In genomic region chr17:19017804-19018599, GRCh38 we compare ENCODE assay signal across 33 cellular contexts. TPM values are rescaled to one million over a fixed set of nuclear protein-coding genes. Genes with fewer than 3 reads are reported as not detected.
A peak's percentile ranks its signal among the peaks of the same experiment; 100 is the strongest.
DNase-seq lines count a peak whose midpoint lies in the region; ATAC-seq and TF ChIP-seq lines count a peak whose summit lies in the region.
"Had no signal": no experiment of that assay in that cellular context is flagged by ENCODE, and none has a peak within 500 bp of the region (broad histone marks: within the 10 kb centered on the region; RNA-seq: fewer than 3 reads in every experiment).

No MANE protein-coding gene starts in this region.

- H2BK120ac ChIP-seq in IMR-90 (ENCODE audit: low read depth, low read length) = no peak overlapping the region
- H2BK120ac ChIP-seq in neuronal stem cell (ENCODE audit: low read depth, low read length) = peak overlapping the region; percentile 72

- H4K91ac ChIP-seq in IMR-90 (ENCODE audit: insufficient read depth, low read depth, low read length) = no peak overlapping the region
- H4K91ac ChIP-seq in neuronal stem cell (ENCODE audit: low read depth, low read length, poor library complexity) = no peak overlapping the region

- peaks cover 13% of the 10 kb centered on the region for H3K4me1 Mint-ChIP-seq in CD8-positive, alpha-beta T cell (ENCODE audit: low read depth)

- H2AK5ac ChIP-seq in IMR-90 (ENCODE audit: low read depth, low read length) (no peak overlapping the region; the same call in 1 of the 2 replicates), neuronal stem cell (ENCODE audit: low read depth, low read length) (peak overlapping the region; percentile 99)

- H2BK12ac ChIP-seq in neuronal stem cell (ENCODE audit: low read length) = peak overlapping the region; percentile 58

- in situ Hi-C loops in IMR-90 (cut with MboI; ENCODE audit: low sequenced_read_pairs) = no loop called here

- no peaks in the 10 kb centered on the region for H3K79me1 ChIP-seq in IMR-90 (ENCODE audit: low read depth in 1 of 2, low read length in 2 of 2)
- H3K79me1 ChIP-seq in neuronal stem cell (ENCODE audit: low read depth, low read length) = peaks cover 2% of the 10 kb centered on the region

- H2AK9ac ChIP-seq in IMR-90 (replicated peaks; ENCODE audit: low read depth, low read length, poor library complexity) = no peak overlapping the region

- H3K23ac ChIP-seq in IMR-90 (ENCODE audit: low read depth, low read length) = no peak overlapping the region
- H3K23ac ChIP-seq in neuronal stem cell (ENCODE audit: low read depth, low read length, poor library complexity) = peak overlapping the region; percentile 73

- no peak overlapping the region for H3K4me2 ChIP-seq in IMR-90 (ENCODE audit: low read depth, low read length)
- no peak overlapping the region for H3K4me2 ChIP-seq in neuronal stem cell (ENCODE audit: insufficient read depth, low read length, poor library complexity, severe bottlenecking)
- H3K4me2 ChIP-seq: hepatocyte had no signal

- H3K4me3 Mint-ChIP-seq in CD8-positive, alpha-beta T cell = no peak overlapping the region
- H3K4me3 Mint-ChIP-seq: activated CD4-positive, alpha-beta memory T cell treated with anti-CD3 and anti-CD28 coated beads for 36 hours; activated naive CD8-positive, alpha-beta T cell; dendritic cell treated with granulocyte-macrophage colony-stimulating factor and Interleukin-4, amounts not matched to agents 40 ng/mL and 50 ng/mL, for 4 days; endodermal cell; nephron progenitor cell had no signal

- H3K14ac ChIP-seq in IMR-90 (replicated peaks; ENCODE audit: low read depth, low read length) (no peak overlapping the region), neuronal stem cell (ENCODE audit: low read length) (peak overlapping the region; percentile 56)

- POLR2A ChIA-PET in CD8-positive, alpha-beta T cell (lab: Charles Lee) = interaction anchor here (0.6 to 1.2 kb wide), 2 partner anchors 58 to 123 kb away, joined by 3 to 4 read pairs; no protein-coding TSS in a partner anchor
- POLR2A ChIA-PET in IMR-90 (lab: Charles Lee; ENCODE audit: unreplicated experiment) = no interaction called here

- peaks cover 3% of the 10 kb centered on the region for H3K4me1 ChIP-seq in CD8-positive, alpha-beta T cell (ENCODE audit: insufficient read depth, low read length)
- H3K4me1 ChIP-seq in IMR-90 (ENCODE audit: control insufficient read depth, insufficient read depth, low read length) = no peaks in the 10 kb centered on the region
- peaks cover 0 to 8% of the 10 kb centered on the region in 2 donors for H3K4me1 ChIP-seq in neuronal stem cell (ENCODE audit: control insufficient read depth in 2 of 2, insufficient read depth in 1 of 2, low read depth in 1 of 2, low read length in 2 of 2)
- H3K4me1 ChIP-seq: Peyer's patch, sigmoid colon, SJSA1, testis had no signal

- TF ChIP-seq CTCF in CD8-positive, alpha-beta T cell (IDR thresholded peaks at IDR 0.05) = no peak
- TF ChIP-seq CTCF in IMR-90 (conservative IDR thresholded peaks at IDR 0.05; ENCODE audit: low read depth, low read length) = no peak

- H4K8ac ChIP-seq in IMR-90 (ENCODE audit: low read depth in 2 of 2, low read length in 2 of 2) (no peak overlapping the region), neuronal stem cell (ENCODE audit: low read depth, low read length) (peak overlapping the region; percentile 23)

- intact Hi-C loops in CD8-positive, alpha-beta T cell (cut with DNase I, micrococcal nuclease) = loop anchor here in 1 of 2 experiments (5.0 kb wide), 1 partner anchor 41 kb away; no protein-coding TSS in a partner anchor
- intact Hi-C loops in IMR-90 (cut with micrococcal nuclease) (no loop called here), left cardiac atrium (cut with DNase I) (no loop called here), head of caudate nucleus (cut with DNase I) (no loop called here)

- H3K36me3 Mint-ChIP-seq in CD8-positive, alpha-beta T cell = peaks cover 33% of the 10 kb centered on the region
- H3K36me3 Mint-ChIP-seq: activated naive CD8-positive, alpha-beta T cell had no signal

- no peak overlapping the region for H3K56ac ChIP-seq in IMR-90 (ENCODE audit: extremely low read depth, insufficient read depth, low read length)

- no peak for TF ChIP-seq POLR2A in IMR-90 (IDR thresholded peaks at IDR 0.05; ENCODE audit: low read depth, low read length)

- H3K27me3 ChIP-seq in CD8-positive, alpha-beta T cell (ENCODE audit: insufficient read depth, low read length) = no peaks in the 10 kb centered on the region
- H3K27me3 ChIP-seq in IMR-90 (ENCODE audit: control insufficient read depth, insufficient read depth, low read length) (no peaks in the 10 kb centered on the region; the same call in 1 of the 2 replicates), neuronal stem cell (ENCODE audit: control insufficient read depth in 3 of 3, insufficient read depth in 3 of 3, low read depth in 1 of 3, low read length in 3 of 3) (peaks cover 0 to 9% (median 0%) of the 10 kb centered on the region in 3 experiments)
- H3K27me3 ChIP-seq: hepatocyte, Peyer's patch, sigmoid colon, SJSA1, testis, vagina had no signal

- TF ChIP-seq RAD21 in IMR-90 (IDR thresholded peaks at IDR 0.05; ENCODE audit: low read length) = no peak

- H3K4ac ChIP-seq in IMR-90 (ENCODE audit: low read depth, low read length) (no peak overlapping the region), neuronal stem cell (ENCODE audit: low read length) (no peak overlapping the region)

- H3K9ac ChIP-seq in IMR-90 (ENCODE audit: low read depth, low read length) (no peak overlapping the region), neuronal stem cell (ENCODE audit: low read depth, low read length, poor library complexity) (no peak overlapping the region)

- H3K27ac Mint-ChIP-seq in CD8-positive, alpha-beta T cell = peak overlapping the region; percentile 60
- H3K27ac Mint-ChIP-seq: activated CD4-positive, alpha-beta memory T cell treated with anti-CD3 and anti-CD28 coated beads for 36 hours; activated T-helper 2 cell treated with anti-CD3 and anti-CD28 coated beads, Interferon-gamma antibody, Interleukin-2, Interleukin-4, amounts not matched to agents 10 μg/mL and 5 μg/mL and 100 μg/mL, durations not matched to agents 14 hours and 24 hours and 36 hours; dendritic cell treated with granulocyte-macrophage colony-stimulating factor and Interleukin-4, amounts not matched to agents 40 ng/mL and 50 ng/mL, for 4 days; nephron progenitor cell had no signal

- no peak overlapping the region for H4K5ac ChIP-seq in IMR-90 (ENCODE audit: low read depth, low read length)

- no peaks in the 10 kb centered on the region for H3K9me3 Mint-ChIP-seq in CD8-positive, alpha-beta T cell
- H3K9me3 Mint-ChIP-seq: activated CD4-positive, alpha-beta memory T cell treated with anti-CD3 and anti-CD28 coated beads for 36 hours; activated T-helper 2 cell treated with anti-CD3 and anti-CD28 coated beads, Interferon-gamma antibody, Interleukin-2, Interleukin-4, amounts not matched to agents 10 μg/mL and 5 μg/mL and 100 μg/mL, durations not matched to agents 14 hours and 24 hours and 36 hours; dendritic cell treated with granulocyte-macrophage colony-stimulating factor and Interleukin-4, amounts not matched to agents 40 ng/mL and 50 ng/mL, for 4 days; endodermal cell; nephron progenitor cell had no signal

- no peaks in the 10 kb centered on the region for H3K9me3 ChIP-seq in CD8-positive, alpha-beta T cell (ENCODE audit: low read length)
- no peaks in the 10 kb centered on the region for H3K9me3 ChIP-seq in IMR-90 (ENCODE audit: control insufficient read depth, insufficient read depth, low read length)
- no peaks in the 10 kb centered on the region for H3K9me3 ChIP-seq in neuronal stem cell (replicated peaks in 1 of 2; ENCODE audit: control insufficient read depth in 2 of 2, insufficient read depth in 1 of 2, low read depth in 1 of 2, low read length in 2 of 2)
- H3K9me3 ChIP-seq: Peyer's patch, sigmoid colon, SJSA1, testis, vagina had no signal

- no peak overlapping the region for H3K18ac ChIP-seq in IMR-90 (ENCODE audit: low read depth, low read length)
- peak overlapping the region; percentile 65 for H3K18ac ChIP-seq in neuronal stem cell (ENCODE audit: low read length)

- no peaks in the 10 kb centered on the region; the same call in 1 of the 2 replicates for H3K9me1 ChIP-seq in IMR-90 (ENCODE audit: insufficient read depth, low read length)

- H2BK5ac ChIP-seq in IMR-90 (ENCODE audit: low read depth, low read length, poor library complexity, severe bottlenecking) = no peak overlapping the region
- no peak overlapping the region for H2BK5ac ChIP-seq in neuronal stem cell (ENCODE audit: low read length)

- no TSS peak for BruUV-seq in IMR-90 (replicated peaks; lab: Mats Ljungman, UMichigan)

- no peak overlapping the region for H2BK20ac ChIP-seq in IMR-90 (ENCODE audit: low read depth, low read length)

- no peak overlapping the region for H3K4me3 ChIP-seq in CD8-positive, alpha-beta T cell (ENCODE audit: low read depth, low read length)
- no peak overlapping the region for H3K4me3 ChIP-seq in IMR-90 (ENCODE audit: insufficient read depth, low read depth, low read length)
- no peak overlapping the region for H3K4me3 ChIP-seq in neuronal stem cell (ENCODE audit: low read length in 2 of 2)
- H3K4me3 ChIP-seq: hepatocyte, Peyer's patch, sigmoid colon, SJSA1, testis, vagina had no signal

- 88% methylated on average over 4 of the region's 16 CpGs; no CpG with 5 or more reads in 1 of the 2 experiments for WGBS in IMR-90 (ENCODE audit: extremely low coverage in 2 of 2, insufficient read length in 1 of 2), 2 experiments
- no CpG with 5 or more reads among the region's 16 CpGs for WGBS in neuronal stem cell (ENCODE audit: extremely low coverage in 2 of 2, insufficient read length in 2 of 2, insufficient replicate concordance in 1 of 2), 2 donors

- no peak for DNase-seq in CD8-positive, alpha-beta T cell
- DNase-seq in IMR-90 (no peak), left cardiac atrium (peak; percentile 8), neuronal stem cell (ENCODE audit: low spot score) (no peak), head of caudate nucleus (no peak), middle frontal gyrus (ENCODE audit: extremely low spot score, low spot score) (no peak), KG1 (lab: John Stamatoyannopoulos, UW) (no peak), kidney tubule cell (ENCODE audit: low spot score) (no peak)
- DNase-seq: activated CD4-positive, alpha-beta memory T cell treated with anti-CD3 and anti-CD28 coated beads for 36 hours; anterior cingulate cortex; central memory CD4-positive, alpha-beta T cell; DND-41; endodermal cell; foreskin fibroblast; HCEC 1CT; NCI-H1048; NCI-H2029; NCI-H526 treated with DMSO at 0.1 percent for 48 hours; nephron progenitor cell; Peyer's patch; sigmoid colon; stimulated activated CD4-positive, alpha-beta T cell treated with anti-CD3 and anti-CD28 coated beads, Interleukin-15, amount 100 ng/mL, for 24 hours; stimulated activated naive CD4-positive, alpha-beta T cell treated with Interleukin-2 at 50 U/mL for 16 hours; T-helper 1 cell; testis had no signal

- H2BK15ac ChIP-seq in IMR-90 (ENCODE audit: low read depth, low read length) (no peak overlapping the region), neuronal stem cell (ENCODE audit: low read length) (peak overlapping the region; percentile 75)

- no peaks in the 10 kb centered on the region for H3K27me3 Mint-ChIP-seq in CD8-positive, alpha-beta T cell (ENCODE audit: low read depth)
- H3K27me3 Mint-ChIP-seq: activated naive CD8-positive, alpha-beta T cell had no signal

- no peaks in the 10 kb centered on the region for H4K20me1 ChIP-seq in IMR-90 (ENCODE audit: insufficient read depth, low read length)

- ATAC-seq in CD8-positive, alpha-beta T cell = no peak
- ATAC-seq in IMR-90 (ENCODE audit: low read depth) (no peak), left cardiac atrium (no peak)
- ATAC-seq: esophagus mucosa had no signal

- H3K27ac ChIP-seq in CD8-positive, alpha-beta T cell (ENCODE audit: low read depth, low read length) = no peak overlapping the region
- no peak overlapping the region for H3K27ac ChIP-seq in IMR-90 (ENCODE audit: insufficient read depth, low read length)
- H3K27ac ChIP-seq in neuronal stem cell (replicated peaks; ENCODE audit: low read length) = no peak overlapping the region
- H3K27ac ChIP-seq: C4-2B, hepatocyte, Peyer's patch, sigmoid colon, SJSA1, testis, vagina had no signal

- dilution Hi-C loops in IMR-90 (cut with HindIII; ENCODE audit: low sequenced_read_pairs, unreplicated experiment) = no loop called here

- H2AFZ ChIP-seq in IMR-90 (replicated peaks; ENCODE audit: low read length, poor library complexity) (peak overlapping the region; percentile 39), neuronal stem cell (ENCODE audit: low read length) (no peak overlapping the region)
- H2AFZ ChIP-seq: hepatocyte had no signal

- peaks cover 6% of the 10 kb centered on the region for H3K36me3 ChIP-seq in CD8-positive, alpha-beta T cell (ENCODE audit: insufficient read depth, low read length)
- H3K36me3 ChIP-seq in IMR-90 (ENCODE audit: control insufficient read depth, insufficient read depth, low read length) = no peaks in the 10 kb centered on the region
- H3K36me3 ChIP-seq in neuronal stem cell (replicated peaks in 1 of 2; ENCODE audit: control insufficient read depth in 2 of 2, insufficient read depth in 2 of 2, low read length in 2 of 2) = no peaks in the 10 kb centered on the region
- H3K36me3 ChIP-seq: Peyer's patch, sigmoid colon, SJSA1, vagina had no signal

- CTCF ChIA-PET in CD8-positive, alpha-beta T cell (lab: Charles Lee) = no interaction called here
- CTCF ChIA-PET in IMR-90 (lab: Yijun Ruan, JAX) = no interaction called here

RNA-seq across cellular contexts. Expression of gene FAM83G, which starts 13.4 kb away (rescaled TPM):
- 1 to 10 TPM; 3.5 to 4.1 TPM for total RNA-seq in CD8-positive, alpha-beta T cell
- total RNA-seq in IMR-90 (2012; rRNA removed) = 9.5 and 10.3 TPM in 2 replicates
- 12.6 and 14.1 TPM in 2 replicates for polyA plus RNA-seq in IMR-90 (2012; rRNA removed)
- 7.5 and 10.0 TPM in 2 replicates for polyA plus RNA-seq in IMR-90 (2012; cell fraction: cytosol; rRNA removed)
- polyA plus RNA-seq in IMR-90 (2012; cell fraction: nucleus; rRNA removed; ENCODE audit: low replicate concordance) = 16.3 and 36.3 TPM in 2 replicates
- total RNA-seq in left cardiac atrium = 10 to 100 TPM; 23.3 to 24.8 TPM
- 9.5 TPM for polyA plus RNA-seq in neuronal stem cell (2013, experiment 1 of 2)
- 9.7 TPM for polyA plus RNA-seq in neuronal stem cell (2013, experiment 2 of 2)

RNA-seq across cellular contexts. Expression of gene GRAP, which starts 28.8 kb away (rescaled TPM):
- 10 to 100 TPM; 15.8 to 18.3 TPM for total RNA-seq in CD8-positive, alpha-beta T cell
- total RNA-seq in IMR-90 (2012; rRNA removed) (under 0.01 TPM in 1 of 2 replicates, not detected in the other), left cardiac atrium (1 to 10 TPM; 1.6 to 3.2 TPM)
- 0.13 and 0.14 TPM in 2 replicates for polyA plus RNA-seq in IMR-90 (2012; rRNA removed)
- polyA plus RNA-seq in IMR-90 (2012; cell fraction: cytosol; rRNA removed) = 0.05 TPM in 1 of 2 replicates, not detected in the other
- polyA plus RNA-seq in IMR-90 (2012; cell fraction: nucleus; rRNA removed; ENCODE audit: low replicate concordance) = 0.14 and 0.22 TPM in 2 replicates
- polyA plus RNA-seq in neuronal stem cell (2013, experiment 1 of 2) = 0.08 TPM
- polyA plus RNA-seq in neuronal stem cell (2013, experiment 2 of 2) = 0.11 TPM
- total RNA-seq: hepatocyte had no signal

Comparison
In these comparisons a context has a peak if more than half of its experiments do, and no peak if none do; other contexts are left out.
1. RNA of gene GRAP, which starts 28.8 kb away (total RNA-seq): 15.8 to 18.3 TPM in CD8-positive, alpha-beta T cell; 1.6 to 3.2 TPM in left cardiac atrium and under 0.01 TPM in IMR-90; every median in the first group is over 4 times any median in the second.